8 cellular contexts compared by ENCODE assay signal in genomic region chr22:28908810-28909209, GRCh38. TPM values are rescaled to one million over a fixed set of nuclear protein-coding genes. Genes with fewer than 3 reads are reported as not detected.
A peak's percentile ranks its signal among the peaks of the same experiment; 100 is the strongest.
DNase-seq lines count a peak whose midpoint lies in the region; ATAC-seq and TF ChIP-seq lines count a peak whose summit lies in the region.
"Not testable (repeated sequence)": the region's sequence is repeated elsewhere in the genome, so short reads cannot be mapped to it uniquely, and the experiment has no call there.

No MANE protein-coding gene starts in this region.

- peaks cover 49% of the 10 kb centered on the region for H3K4me1 Mint-ChIP-seq in Caco-2 (ENCODE audit: low read depth, unreplicated experiment)
- peaks cover 41% of the 10 kb centered on the region for H3K4me1 Mint-ChIP-seq in activated T-cell treated with anti-CD3 and anti-CD28 coated beads, Interleukin-2, amount 50 U/mL, for 24 hours (ENCODE audit: low read depth)
- peaks cover 84% of the 10 kb centered on the region for H3K4me1 Mint-ChIP-seq in brain
- H3K4me1 Mint-ChIP-seq in nephron = peaks cover 86% of the 10 kb centered on the region
- H3K4me1 Mint-ChIP-seq in stimulated activated naive CD8-positive, alpha-beta T cell treated with anti-CD3 and anti-CD28 coated beads, Interleukin-15, Interleukin-2, amounts not matched to agents 100 ng/mL and 50 ng/mL, for 24 hours (ENCODE audit: low read depth) = peaks cover 37% of the 10 kb centered on the region

- not testable (repeated sequence) for ATAC-seq in activated naive CD4-positive, alpha-beta T cell treated with anti-CD3 and anti-CD28 coated beads, Interleukin-2, amount 50 U/mL, for 72 hours

- H3K9me3 ChIP-seq in Caco-2 = not testable (repeated sequence)

- not testable (repeated sequence) for H3K36me3 ChIP-seq in Caco-2 (ENCODE audit: control insufficient read depth, insufficient read depth, low read length)

- POLR2A ChIA-PET in Caco-2 (lab: Charles Lee); RWPE1 (lab: Yijun Ruan, JAX; ENCODE audit: low non-redundant PET): not testable (repeated sequence)

- not testable (repeated sequence) for H3K9me3 Mint-ChIP-seq in Caco-2 (ENCODE audit: unreplicated experiment); activated T-cell treated with anti-CD3 and anti-CD28 coated beads, Interleukin-2, amount 50 U/mL, for 24 hours; activated naive CD4-positive, alpha-beta T cell treated with anti-CD3 and anti-CD28 coated beads, Interleukin-2, amount 50 U/mL, for 72 hours; brain; nephron; stimulated activated naive CD8-positive, alpha-beta T cell treated with anti-CD3 and anti-CD28 coated beads, Interleukin-15, Interleukin-2, amounts not matched to agents 100 ng/mL and 50 ng/mL, for 24 hours

- not testable (repeated sequence) for H3K27me3 ChIP-seq in Caco-2 (replicated peaks; ENCODE audit: control insufficient read depth, insufficient read depth, low read length)

- H3K27me3 Mint-ChIP-seq in Caco-2 (ENCODE audit: insufficient read depth, unreplicated experiment); brain; nephron (ENCODE audit: low read depth): not testable (repeated sequence)
- peaks cover 49% of the 10 kb centered on the region for H3K27me3 Mint-ChIP-seq in activated T-cell treated with anti-CD3 and anti-CD28 coated beads, Interleukin-2, amount 50 U/mL, for 24 hours
- H3K27me3 Mint-ChIP-seq in stimulated activated naive CD8-positive, alpha-beta T cell treated with anti-CD3 and anti-CD28 coated beads, Interleukin-15, Interleukin-2, amounts not matched to agents 100 ng/mL and 50 ng/mL, for 24 hours = peaks cover 29% of the 10 kb centered on the region

- peaks cover 78% of the 10 kb centered on the region for H3K4me1 ChIP-seq in Caco-2

- not testable (repeated sequence) for DNase-seq in Caco-2; RWPE1 (ENCODE audit: low spot score); activated naive CD4-positive, alpha-beta T cell treated with anti-CD3 and anti-CD28 coated beads, Interleukin-2, amount 50 U/mL, for 72 hours (ENCODE audit: low spot score in 2 of 2)
- DNase-seq in activated T-cell treated with anti-CD3 and anti-CD28 coated beads, Interleukin-2, amount 50 U/mL, for 24 hours = peak; percentile 22
- peak; percentile 64 for DNase-seq in epithelial cell of esophagus (ENCODE audit: low read depth)

- not testable (repeated sequence) for TF ChIP-seq CTCF in Caco-2 (IDR thresholded peaks at IDR 0.05; ENCODE audit: insufficient read depth in 1 of 2, low read depth in 1 of 2, low read length in 1 of 2, severe bottlenecking in 1 of 2, unreplicated experiment in 1 of 2); RWPE1 (conservative IDR thresholded peaks at IDR 0.05; ENCODE audit: low read depth); brain (conservative IDR thresholded peaks at IDR 0.05); epithelial cell of esophagus (IDR thresholded peaks at IDR 0.05; ENCODE audit: insufficient read depth, low read depth, low read length, missing control alignments); nephron (IDR thresholded peaks at IDR 0.05; ENCODE audit: unreplicated experiment in 3 of 3)

- BruUV-seq in Caco-2 (replicated peaks; lab: Mats Ljungman, UMichigan) = not testable (repeated sequence)

- not testable (repeated sequence) for H3K4me3 ChIP-seq in Caco-2 (ENCODE audit: low read depth, low read length); epithelial cell of esophagus (ENCODE audit: low read length)

- CTCF ChIA-PET in Caco-2 (lab: Charles Lee) (interaction anchor here (0.7 kb wide), 1 partner anchor 16 kb away, joined by 3 read pairs; no protein-coding TSS in a partner anchor), RWPE1 (lab: Yijun Ruan, JAX) (interaction anchor here (0.6 kb wide), 2 partner anchors 74 to 1438 kb away, joined by 3 to 7 read pairs; no protein-coding TSS in a partner anchor)

- not testable (repeated sequence) for H3K4me3 Mint-ChIP-seq in Caco-2 (ENCODE audit: unreplicated experiment); activated T-cell treated with anti-CD3 and anti-CD28 coated beads, Interleukin-2, amount 50 U/mL, for 24 hours; brain
- peak overlapping the region in 1 of 3 experiments; percentile 3 for H3K4me3 Mint-ChIP-seq in nephron
- H3K4me3 Mint-ChIP-seq in stimulated activated naive CD8-positive, alpha-beta T cell treated with anti-CD3 and anti-CD28 coated beads, Interleukin-15, Interleukin-2, amounts not matched to agents 100 ng/mL and 50 ng/mL, for 24 hours = peak overlapping the region; percentile 51

- H3K36me3 Mint-ChIP-seq in Caco-2 (ENCODE audit: insufficient read depth, unreplicated experiment) = peaks cover 75% of the 10 kb centered on the region
- not testable (repeated sequence) for H3K36me3 Mint-ChIP-seq in activated T-cell treated with anti-CD3 and anti-CD28 coated beads, Interleukin-2, amount 50 U/mL, for 24 hours (ENCODE audit: low read depth); brain; nephron (ENCODE audit: low read depth); stimulated activated naive CD8-positive, alpha-beta T cell treated with anti-CD3 and anti-CD28 coated beads, Interleukin-15, Interleukin-2, amounts not matched to agents 100 ng/mL and 50 ng/mL, for 24 hours (ENCODE audit: low read depth)
- peaks cover 4 to 16% of the 10 kb centered on the region in 2 donors for H3K36me3 Mint-ChIP-seq in activated naive CD4-positive, alpha-beta T cell treated with anti-CD3 and anti-CD28 coated beads, Interleukin-2, amount 50 U/mL, for 72 hours

- peak overlapping the region; percentile 45 for H3K27ac ChIP-seq in RWPE1

- peak overlapping the region; percentile 91 for H3K27ac Mint-ChIP-seq in Caco-2 (ENCODE audit: unreplicated experiment)
- H3K27ac Mint-ChIP-seq in activated T-cell treated with anti-CD3 and anti-CD28 coated beads, Interleukin-2, amount 50 U/mL, for 24 hours = peak overlapping the region; percentile 92
- peak overlapping the region; percentile 87 to 90 for H3K27ac Mint-ChIP-seq in activated naive CD4-positive, alpha-beta T cell treated with anti-CD3 and anti-CD28 coated beads, Interleukin-2, amount 50 U/mL, for 72 hours
- peak overlapping the region; percentile 76 to 94 (median 88) for H3K27ac Mint-ChIP-seq in brain
- peak overlapping the region; percentile 70 to 96 (median 90) for H3K27ac Mint-ChIP-seq in nephron
- peak overlapping the region; percentile 5 for H3K27ac Mint-ChIP-seq in stimulated activated naive CD8-positive, alpha-beta T cell treated with anti-CD3 and anti-CD28 coated beads, Interleukin-15, Interleukin-2, amounts not matched to agents 100 ng/mL and 50 ng/mL, for 24 hours

- intact Hi-C loops in Caco-2 (cut with micrococcal nuclease; ENCODE audit: unreplicated experiment) = not testable (repeated sequence)

RNA-seq across cellular contexts. Expression of gene ZNRF3, which starts 25.4 kb away (rescaled TPM):
- total RNA-seq in Caco-2 (2022) = 37.9 and 41.1 TPM in 2 replicates
- total RNA-seq in activated naive CD4-positive, alpha-beta T cell treated with anti-CD3 and anti-CD28 coated beads, Interleukin-2, amount 50 U/mL, for 72 hours = 1 to 10 TPM in 1 of 2 donors, under 1 TPM in 1; 0.66 to 1.7 TPM
- 10.9 TPM for polyA plus RNA-seq in brain (ENCODE audit: insufficient read depth, low read depth, low replicate concordance)

Comparison
In these comparisons a context has a peak if more than half of its experiments do, and no peak if none do; other contexts are left out.
1. H3K27ac Mint-ChIP-seq: peak in every context shown above with its lines; median percentile 92 in activated T-cell treated with anti-CD3 and anti-CD28 coated beads, Interleukin-2, amount 50 U/mL, for 24 hours; 91 in Caco-2; 90 in nephron; 88 in activated naive CD4-positive, alpha-beta T cell treated with anti-CD3 and anti-CD28 coated beads, Interleukin-2, amount 50 U/mL, for 72 hours; 88 in brain; 5 in stimulated activated naive CD8-positive, alpha-beta T cell treated with anti-CD3 and anti-CD28 coated beads, Interleukin-15, Interleukin-2, amounts not matched to agents 100 ng/mL and 50 ng/mL, for 24 hours.
2. RNA of gene ZNRF3, which starts 25.4 kb away (total RNA-seq): 37.9 to 41.1 TPM in Caco-2; 0.66 to 1.7 TPM in activated naive CD4-positive, alpha-beta T cell treated with anti-CD3 and anti-CD28 coated beads, Interleukin-2, amount 50 U/mL, for 72 hours; every median in the first group is over 10 times any median in the second.